In genomic region chr5:1109542-1110259, GRCh38 we compare ENCODE assay signal across 1 cellular context.
TF ChIP-seq lines count a peak whose summit lies in the region.

No MANE protein-coding gene starts in this region.

TF ChIP-seq in HepG2, 621 proteins besides CTCF, POLR2A, EP300 and RAD21:
- TF ChIP-seq AGO2 (optimal IDR thresholded peaks at IDR 0.05; ENCODE audit: low read depth, low read length): peak; percentile 56
- TF ChIP-seq ZNF574 (CRISPR knock-in tag; IDR thresholded peaks at IDR 0.05): no peak
- no peak for TF ChIP-seq BCL3 (CRISPR knock-in tag; IDR thresholded peaks at IDR 0.05)
- TF ChIP-seq AGO1 (IDR thresholded peaks at IDR 0.05; ENCODE audit: low read depth, low read length, poor library complexity, severe bottlenecking): peak; percentile 33
- TF ChIP-seq HOXA7 (CRISPR knock-in tag; IDR thresholded peaks at IDR 0.05): no peak
- peak; percentile 93 for TF ChIP-seq HNRNPL (IDR thresholded peaks at IDR 0.05; ENCODE audit: low read depth, low read length)
